3 cellular contexts compared by ENCODE assay signal in genomic region chr18:31614044-31614443, GRCh38.
TF ChIP-seq lines count a peak whose summit lies in the region.

No MANE protein-coding gene starts in this region.

TF ChIP-seq in GM23338, 12 proteins besides CTCF, POLR2A, EP300 and RAD21 (continues in another document):
- no peak for TF ChIP-seq REST (IDR thresholded peaks at IDR 0.05; ENCODE audit: unreplicated experiment)

TF ChIP-seq in WTC11, 78 proteins besides CTCF, POLR2A, EP300 and RAD21:
- TF ChIP-seq ZNF263 (CRISPR knock-in tag; IDR thresholded peaks at IDR 0.05; ENCODE audit: low read depth) (no peak), ZNF317 (CRISPR knock-in tag; IDR thresholded peaks at IDR 0.05; ENCODE audit: borderline replicate concordance, low read depth) (no peak), ZNF512 (CRISPR knock-in tag; IDR thresholded peaks at IDR 0.05; ENCODE audit: borderline replicate concordance) (0 out of 2 replicates have a peak, but pooled peaks have one; percentile 21)

TF ChIP-seq in H1, 55 proteins besides CTCF, POLR2A, EP300 and RAD21:
- TF ChIP-seq ASH2L (IDR thresholded peaks at IDR 0.05; ENCODE audit: low read length) (no peak), HDAC2 (IDR thresholded peaks at IDR 0.05; ENCODE audit: borderline replicate concordance in 1 of 2, low read depth in 2 of 2, low read length in 2 of 2) (no peak), KDM4A (IDR thresholded peaks at IDR 0.05; ENCODE audit: low read depth, low read length, severe bottlenecking) (no peak)
